In the genomic region with DNA sequence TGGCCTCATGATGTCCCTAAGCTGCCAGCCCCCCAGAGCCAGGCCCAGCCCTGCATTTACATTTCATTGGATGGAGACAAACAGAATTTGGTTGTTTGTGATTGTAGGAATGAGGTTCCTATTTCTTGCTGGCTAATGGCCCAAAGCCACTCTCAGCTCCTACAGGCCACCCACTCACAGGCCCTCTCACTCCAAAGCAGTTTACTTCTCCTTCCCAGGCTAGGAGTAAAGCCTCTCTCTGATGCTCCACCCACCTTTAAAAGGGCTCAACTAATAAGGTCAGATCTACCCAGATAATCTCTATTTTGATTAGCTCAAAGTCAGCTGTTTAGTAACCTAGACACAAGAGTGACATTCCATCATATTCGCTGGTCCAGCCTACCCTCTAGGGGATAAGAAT, we compare ENCODE assay signal across 26 cellular contexts. TPM values are rescaled to one million over a fixed set of nuclear protein-coding genes. Genes with fewer than 3 reads are reported as not detected.
"Had no signal": no experiment of that assay in that cellular context is flagged by ENCODE, and none has a peak within 500 bp of the region (broad histone marks: within the 10 kb centered on the region; RNA-seq: fewer than 3 reads in every experiment).

No MANE protein-coding gene starts in this region.

- H3K4me1 ChIP-seq: gastroesophageal sphincter, tibial nerve, vagina had no signal

- H3K27me3 Mint-ChIP-seq: activated CD4-positive, alpha-beta memory T cell treated with anti-CD3 and anti-CD28 coated beads for 36 hours; activated naive CD8-positive, alpha-beta T cell treated with anti-CD3 and anti-CD28 coated beads, Interleukin-2, amount 10 ng/mL, durations not matched to agents 7 days and 5 days; activated T-helper 17 cell treated with anti-CD3 and anti-CD28 coated beads, Interleukin-2, amount 50 U/mL, for 72 hours; memory B cell; naive B cell had no signal

- H3K9me3 ChIP-seq: gastroesophageal sphincter, mucosa of descending colon, vagina had no signal

- H3K4me3 ChIP-seq: dorsolateral prefrontal cortex, gastroesophageal sphincter, heart left ventricle, mucosa of descending colon, skin epidermis, tibial nerve, vagina had no signal

- H3K27ac ChIP-seq: dorsolateral prefrontal cortex, epithelial cell of prostate, gastroesophageal sphincter, heart left ventricle, skin epidermis, tibial nerve, vagina had no signal

- H3K36me3 ChIP-seq: vagina had no signal

- ATAC-seq: activated T-helper 17 cell treated with anti-CD3 and anti-CD28 coated beads, Interleukin-2, amount 50 U/mL, for 72 hours; gastroesophageal sphincter; heart left ventricle; mucosa of descending colon; stimulated activated naive CD8-positive, alpha-beta T cell treated with anti-CD3 and anti-CD28 coated beads, Interleukin-15, Interleukin-2, amounts not matched to agents 100 U/mL and 50 U/mL, for 24 hours had no signal

- H3K4me3 Mint-ChIP-seq: activated CD4-positive, alpha-beta memory T cell treated with anti-CD3 and anti-CD28 coated beads for 36 hours; activated naive CD8-positive, alpha-beta T cell treated with anti-CD3 and anti-CD28 coated beads, Interleukin-2, amount 10 ng/mL, durations not matched to agents 7 days and 5 days; activated T-helper 17 cell treated with anti-CD3 and anti-CD28 coated beads, Interleukin-2, amount 50 U/mL, for 72 hours; endodermal cell; memory B cell; naive B cell; neural crest cell had no signal

- DNase-seq: activated CD4-positive, alpha-beta memory T cell treated with anti-CD3 and anti-CD28 coated beads for 36 hours; activated naive CD4-positive, alpha-beta T cell; activated naive CD8-positive, alpha-beta T cell treated with anti-CD3 and anti-CD28 coated beads, Interleukin-2, amount 10 ng/mL, durations not matched to agents 7 days and 5 days; activated T-cell treated with anti-CD3 and anti-CD28 coated beads, Interleukin-2, amount 50 U/mL, for 1 hour; amygdala; dorsolateral prefrontal cortex; heart left ventricle; kidney glomerular epithelial cell; mucosa of descending colon; naive B cell; stimulated activated naive CD8-positive, alpha-beta T cell treated with anti-CD3 and anti-CD28 coated beads, Interleukin-15, Interleukin-2, amounts not matched to agents 100 U/mL and 50 U/mL, for 24 hours; substantia nigra had no signal

- H3K9me3 Mint-ChIP-seq: activated CD4-positive, alpha-beta memory T cell treated with anti-CD3 and anti-CD28 coated beads for 36 hours; activated naive CD8-positive, alpha-beta T cell treated with anti-CD3 and anti-CD28 coated beads, Interleukin-2, amount 10 ng/mL, durations not matched to agents 7 days and 5 days; activated T-helper 17 cell treated with anti-CD3 and anti-CD28 coated beads, Interleukin-2, amount 50 U/mL, for 72 hours; endodermal cell; neural crest cell had no signal

- H3K27ac Mint-ChIP-seq: activated CD4-positive, alpha-beta memory T cell treated with anti-CD3 and anti-CD28 coated beads for 36 hours; activated naive CD8-positive, alpha-beta T cell treated with anti-CD3 and anti-CD28 coated beads, Interleukin-2, amount 10 ng/mL, durations not matched to agents 7 days and 5 days; activated T-helper 17 cell treated with anti-CD3 and anti-CD28 coated beads, Interleukin-2, amount 50 U/mL, for 72 hours; endodermal cell; memory B cell; naive B cell had no signal

- H3K4me1 Mint-ChIP-seq: neural crest cell had no signal

- H3K27me3 ChIP-seq: dorsolateral prefrontal cortex, gastroesophageal sphincter, heart left ventricle, tibial nerve, vagina had no signal

RNA-seq across cellular contexts. Expression of gene CUZD1, which starts 11.2 kb away (rescaled TPM):
- total RNA-seq: neural crest cell, vagina had no signal

RNA-seq across cellular contexts. Expression of gene FAM24B, which starts 22.5 kb away (rescaled TPM):
- total RNA-seq: neural crest cell, vagina had no signal

RNA-seq across cellular contexts. Expression of gene FAM24A, which starts 53.5 kb away (rescaled TPM):
- total RNA-seq: activated CD4-positive, alpha-beta memory T cell treated with anti-CD3 and anti-CD28 coated beads for 36 hours; activated naive CD8-positive, alpha-beta T cell treated with anti-CD3 and anti-CD28 coated beads, Interleukin-2, amount 10 ng/mL, durations not matched to agents 7 days and 5 days; activated T-helper 17 cell treated with anti-CD3 and anti-CD28 coated beads, Interleukin-2, amount 50 U/mL, for 72 hours; cardiac septum; dorsolateral prefrontal cortex; endodermal cell; gastroesophageal sphincter; heart left ventricle; liver; mucosa of descending colon; neural crest cell; omental fat pad; posterior vena cava; T-helper 2 cell treated with Interferon-gamma antibody and Interleukin-4, amounts not matched to agents 100 ng/mL and 5 ng/mL, for 36 hours; tibial nerve; vagina had no signal
- polyA plus RNA-seq: heart left ventricle, liver had no signal
